ENCODE assay signal across 12 cellular contexts in the genomic region with DNA sequence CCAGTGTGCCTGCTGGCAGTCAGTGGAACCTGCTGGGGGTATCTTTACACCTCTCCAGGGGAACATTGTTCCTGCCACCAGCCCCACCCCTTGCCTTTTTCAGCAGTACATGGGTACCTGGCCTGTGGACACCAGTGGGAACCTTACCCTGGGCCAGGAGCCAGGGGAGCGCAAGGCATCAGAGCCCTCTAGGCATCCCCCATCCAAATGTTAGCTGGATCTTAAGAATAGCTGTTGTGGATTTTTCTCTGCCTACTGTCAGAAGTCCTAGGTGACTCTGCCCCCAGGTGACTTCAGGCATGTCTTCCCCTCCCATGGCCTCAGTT. TPM values are rescaled to one million over a fixed set of nuclear protein-coding genes. Genes with fewer than 3 reads are reported as not detected.
DNase-seq lines count a peak whose midpoint lies in the region; ATAC-seq and TF ChIP-seq lines count a peak whose summit lies in the region.
"Had no signal": no experiment of that assay in that cellular context is flagged by ENCODE, and none has a peak within 500 bp of the region (broad histone marks: within the 10 kb centered on the region; RNA-seq: fewer than 3 reads in every experiment).

No MANE protein-coding gene starts in this region.

- no peaks in the 10 kb centered on the region for H3K36me3 ChIP-seq in urinary bladder (ENCODE audit: insufficient read depth)
- H3K36me3 ChIP-seq in mucosa of descending colon (ENCODE audit: low read depth): no peaks in the 10 kb centered on the region

- no peaks in the 10 kb centered on the region for H3K27me3 Mint-ChIP-seq in activated naive CD4-positive, alpha-beta T cell treated with anti-CD3 and anti-CD28 coated beads, Interleukin-2, amount 50 U/mL, for 24 hours
- no peaks in the 10 kb centered on the region for H3K27me3 Mint-ChIP-seq in T-helper 17 cell

- TF ChIP-seq CTCF in foreskin keratinocyte (conservative IDR thresholded peaks at IDR 0.05): no peak
- no peak for TF ChIP-seq CTCF in mucosa of descending colon (IDR thresholded peaks at IDR 0.05)

- no peak for ATAC-seq in T-helper 17 cell
- ATAC-seq in foreskin keratinocyte: no peak
- ATAC-seq in mucosa of descending colon: no peak

- WGBS in urinary bladder: 94% methylated on average over 1 of the region's 1 CpG

- H3K27ac Mint-ChIP-seq in activated naive CD4-positive, alpha-beta T cell treated with anti-CD3 and anti-CD28 coated beads, Interleukin-2, amount 50 U/mL, for 24 hours: peak overlapping the region; percentile 83
- peak overlapping the region; percentile 76 for H3K27ac Mint-ChIP-seq in T-helper 17 cell
- H3K27ac Mint-ChIP-seq: T-helper 1 cell treated with Interleukin-12 subunit alpha and Interleukin-12 subunit beta and Interleukin-4 antibody, amounts not matched to agents 30 μg/mL and 1 μg/mL, for 36 hours had no signal

- H3K9me3 ChIP-seq in T-helper 17 cell (ENCODE audit: control insufficient read depth, low read length, poor library complexity, severe bottlenecking): no peaks in the 10 kb centered on the region
- H3K9me3 ChIP-seq in mucosa of descending colon: no peaks in the 10 kb centered on the region
- H3K9me3 ChIP-seq: adrenal gland had no signal

- no peaks in the 10 kb centered on the region for H3K27me3 ChIP-seq in foreskin keratinocyte
- H3K27me3 ChIP-seq: adrenal gland had no signal

- DNase-seq in activated naive CD4-positive, alpha-beta T cell treated with Interleukin-2 at 50 U/mL for 16 hours: no peak
- DNase-seq in T-helper 17 cell: no peak
- no peak for DNase-seq in foreskin keratinocyte
- DNase-seq in mucosa of descending colon: no peak
- no peak for DNase-seq in HK-2 (ENCODE audit: unreplicated experiment)
- DNase-seq in NCI-H1436 treated with DMSO at 0.1 percent for 48 hours (lab: John Stamatoyannopoulos, UW): no peak
- DNase-seq: activated CD8-positive, alpha-beta memory T cell treated with anti-CD3 and anti-CD28 coated beads for 24 hours; adrenal gland; DND-41 had no signal

- H3K36me3 Mint-ChIP-seq in activated naive CD4-positive, alpha-beta T cell treated with anti-CD3 and anti-CD28 coated beads, Interleukin-2, amount 50 U/mL, for 24 hours: peaks cover 5% of the 10 kb centered on the region
- peaks cover 6% of the 10 kb centered on the region for H3K36me3 Mint-ChIP-seq in T-helper 17 cell (ENCODE audit: low read depth)

- intact Hi-C loops in mucosa of descending colon (cut with DNase I, micrococcal nuclease): loop anchor here in 1 of 2 donors (5.0 kb wide), 1 partner anchor 46 kb away; no protein-coding TSS in a partner anchor

- H3K9me3 Mint-ChIP-seq in activated naive CD4-positive, alpha-beta T cell treated with anti-CD3 and anti-CD28 coated beads, Interleukin-2, amount 50 U/mL, for 24 hours: no peaks in the 10 kb centered on the region
- H3K9me3 Mint-ChIP-seq: T-helper 1 cell treated with Interleukin-12 subunit alpha and Interleukin-12 subunit beta and Interleukin-4 antibody, amounts not matched to agents 30 μg/mL and 1 μg/mL, for 36 hours had no signal

- no peak overlapping the region for H3K4me3 Mint-ChIP-seq in activated naive CD4-positive, alpha-beta T cell treated with anti-CD3 and anti-CD28 coated beads, Interleukin-2, amount 50 U/mL, for 24 hours
- no peak overlapping the region for H3K4me3 Mint-ChIP-seq in T-helper 17 cell
- H3K4me3 Mint-ChIP-seq: T-helper 1 cell treated with Interleukin-12 subunit alpha and Interleukin-12 subunit beta and Interleukin-4 antibody, amounts not matched to agents 30 μg/mL and 1 μg/mL, for 36 hours had no signal

- peaks cover 22% of the 10 kb centered on the region for H3K4me1 ChIP-seq in foreskin keratinocyte
- no peaks in the 10 kb centered on the region for H3K4me1 ChIP-seq in urinary bladder (ENCODE audit: insufficient read depth)
- peaks cover 8% of the 10 kb centered on the region for H3K4me1 ChIP-seq in mucosa of descending colon (ENCODE audit: low read depth)

- H3K27ac ChIP-seq in foreskin keratinocyte (peak overlapping the region; percentile 88), urinary bladder (ENCODE audit: low read depth) (peak overlapping the region; percentile 72)

- H3K4me3 ChIP-seq in urinary bladder (ENCODE audit: low read depth, low read length): no peak overlapping the region
- H3K4me3 ChIP-seq in mucosa of descending colon: no peak overlapping the region
- H3K4me3 ChIP-seq: adrenal gland had no signal

- peaks cover 14% of the 10 kb centered on the region for H3K4me1 Mint-ChIP-seq in activated naive CD4-positive, alpha-beta T cell treated with anti-CD3 and anti-CD28 coated beads, Interleukin-2, amount 50 U/mL, for 24 hours
- H3K4me1 Mint-ChIP-seq in T-helper 17 cell: peaks cover 6% of the 10 kb centered on the region

RNA-seq across cellular contexts. Expression of gene ID1, which starts 38.8 kb away (rescaled TPM):
- total RNA-seq in T-helper 17 cell: 1 to 10 TPM; 3.5 to 6.8 TPM
- total RNA-seq in foreskin keratinocyte: 18.8 and 27.9 TPM in 2 replicates
- polyA plus RNA-seq in foreskin keratinocyte: 21.4 and 31.9 TPM in 2 replicates
- 500 TPM for total RNA-seq in urinary bladder
- 683 TPM for polyA plus RNA-seq in urinary bladder
- total RNA-seq in mucosa of descending colon: 100 to 1,000 TPM; 172 to 414 (median 201) TPM

RNA-seq across cellular contexts. Expression of gene HM13, which starts 52.1 kb away (rescaled TPM):
- total RNA-seq in T-helper 17 cell (100 to 1,000 TPM; 154 to 177 TPM), foreskin keratinocyte (105 and 125 TPM in 2 replicates), urinary bladder (48.8 TPM), mucosa of descending colon (100 to 1,000 TPM in 2 of 3 donors, 10 to 100 TPM in 1; 95.6 to 137 (median 109) TPM)
- polyA plus RNA-seq in foreskin keratinocyte (132 and 150 TPM in 2 replicates), urinary bladder (90.4 TPM)
